In genomic region chr4:73104695-73105094, GRCh38 we compare ENCODE assay signal across 1 cellular context.
TF ChIP-seq lines count a peak whose summit lies in the region.

No MANE protein-coding gene starts in this region.

TF ChIP-seq in GM23338, 12 proteins besides CTCF, POLR2A, EP300 and RAD21 (continued from another document):
- TF ChIP-seq, protein P1, sequence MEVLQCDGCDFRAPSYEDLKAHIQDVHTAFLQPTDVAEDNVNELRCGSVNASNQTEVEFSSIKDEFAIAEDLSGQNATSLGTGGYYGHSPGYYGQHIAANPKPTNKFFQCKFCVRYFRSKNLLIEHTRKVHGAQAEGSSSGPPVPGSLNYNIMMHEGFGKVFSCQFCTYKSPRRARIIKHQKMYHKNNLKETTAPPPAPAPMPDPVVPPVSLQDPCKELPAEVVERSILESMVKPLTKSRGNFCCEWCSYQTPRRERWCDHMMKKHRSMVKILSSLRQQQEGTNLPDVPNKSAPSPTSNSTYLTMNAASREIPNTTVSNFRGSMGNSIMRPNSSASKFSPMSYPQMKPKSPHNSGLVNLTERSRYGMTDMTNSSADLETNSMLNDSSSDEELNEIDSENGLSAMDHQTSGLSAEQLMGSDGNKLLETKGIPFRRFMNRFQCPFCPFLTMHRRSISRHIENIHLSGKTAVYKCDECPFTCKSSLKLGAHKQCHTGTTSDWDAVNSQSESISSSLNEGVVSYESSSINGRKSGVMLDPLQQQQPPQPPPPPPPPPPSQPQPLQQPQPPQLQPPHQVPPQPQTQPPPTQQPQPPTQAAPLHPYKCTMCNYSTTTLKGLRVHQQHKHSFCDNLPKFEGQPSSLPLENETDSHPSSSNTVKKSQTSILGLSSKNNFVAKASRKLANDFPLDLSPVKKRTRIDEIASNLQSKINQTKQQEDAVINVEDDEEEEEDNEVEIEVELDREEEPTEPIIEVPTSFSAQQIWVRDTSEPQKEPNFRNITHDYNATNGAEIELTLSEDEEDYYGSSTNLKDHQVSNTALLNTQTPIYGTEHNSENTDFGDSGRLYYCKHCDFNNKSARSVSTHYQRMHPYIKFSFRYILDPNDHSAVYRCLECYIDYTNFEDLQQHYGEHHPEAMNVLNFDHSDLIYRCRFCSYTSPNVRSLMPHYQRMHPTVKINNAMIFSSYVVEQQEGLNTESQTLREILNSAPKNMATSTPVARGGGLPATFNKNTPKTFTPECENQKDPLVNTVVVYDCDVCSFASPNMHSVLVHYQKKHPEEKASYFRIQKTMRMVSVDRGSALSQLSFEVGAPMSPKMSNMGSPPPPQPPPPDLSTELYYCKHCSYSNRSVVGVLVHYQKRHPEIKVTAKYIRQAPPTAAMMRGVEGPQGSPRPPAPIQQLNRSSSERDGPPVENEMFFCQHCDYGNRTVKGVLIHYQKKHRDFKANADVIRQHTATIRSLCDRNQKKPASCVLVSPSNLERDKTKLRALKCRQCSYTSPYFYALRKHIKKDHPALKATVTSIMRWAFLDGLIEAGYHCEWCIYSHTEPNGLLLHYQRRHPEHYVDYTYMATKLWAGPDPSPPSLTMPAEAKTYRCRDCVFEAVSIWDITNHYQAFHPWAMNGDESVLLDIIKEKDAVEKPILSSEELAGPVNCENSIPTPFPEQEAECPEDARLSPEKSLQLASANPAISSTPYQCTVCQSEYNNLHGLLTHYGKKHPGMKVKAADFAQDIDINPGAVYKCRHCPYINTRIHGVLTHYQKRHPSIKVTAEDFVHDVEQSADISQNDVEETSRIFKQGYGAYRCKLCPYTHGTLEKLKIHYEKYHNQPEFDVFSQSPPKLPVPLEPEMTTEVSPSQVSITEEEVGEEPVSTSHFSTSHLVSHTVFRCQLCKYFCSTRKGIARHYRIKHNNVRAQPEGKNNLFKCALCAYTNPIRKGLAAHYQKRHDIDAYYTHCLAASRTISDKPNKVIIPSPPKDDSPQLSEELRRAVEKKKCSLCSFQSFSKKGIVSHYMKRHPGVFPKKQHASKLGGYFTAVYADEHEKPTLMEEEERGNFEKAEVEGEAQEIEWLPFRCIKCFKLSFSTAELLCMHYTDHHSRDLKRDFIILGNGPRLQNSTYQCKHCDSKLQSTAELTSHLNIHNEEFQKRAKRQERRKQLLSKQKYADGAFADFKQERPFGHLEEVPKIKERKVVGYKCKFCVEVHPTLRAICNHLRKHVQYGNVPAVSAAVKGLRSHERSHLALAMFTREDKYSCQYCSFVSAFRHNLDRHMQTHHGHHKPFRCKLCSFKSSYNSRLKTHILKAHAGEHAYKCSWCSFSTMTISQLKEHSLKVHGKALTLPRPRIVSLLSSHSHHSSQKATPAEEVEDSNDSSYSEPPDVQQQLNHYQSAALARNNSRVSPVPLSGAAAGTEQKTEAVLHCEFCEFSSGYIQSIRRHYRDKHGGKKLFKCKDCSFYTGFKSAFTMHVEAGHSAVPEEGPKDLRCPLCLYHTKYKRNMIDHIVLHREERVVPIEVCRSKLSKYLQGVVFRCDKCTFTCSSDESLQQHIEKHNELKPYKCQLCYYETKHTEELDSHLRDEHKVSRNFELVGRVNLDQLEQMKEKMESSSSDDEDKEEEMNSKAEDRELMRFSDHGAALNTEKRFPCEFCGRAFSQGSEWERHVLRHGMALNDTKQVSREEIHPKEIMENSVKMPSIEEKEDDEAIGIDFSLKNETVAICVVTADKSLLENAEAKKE (CRISPR knock-in tag; IDR thresholded peaks at IDR 0.05) = no peak
- TF ChIP-seq CREB1 (CRISPR knock-in tag; IDR thresholded peaks at IDR 0.05; ENCODE audit: low read depth) = no peak
